1 cellular context compared by ENCODE assay signal in the genomic region with DNA sequence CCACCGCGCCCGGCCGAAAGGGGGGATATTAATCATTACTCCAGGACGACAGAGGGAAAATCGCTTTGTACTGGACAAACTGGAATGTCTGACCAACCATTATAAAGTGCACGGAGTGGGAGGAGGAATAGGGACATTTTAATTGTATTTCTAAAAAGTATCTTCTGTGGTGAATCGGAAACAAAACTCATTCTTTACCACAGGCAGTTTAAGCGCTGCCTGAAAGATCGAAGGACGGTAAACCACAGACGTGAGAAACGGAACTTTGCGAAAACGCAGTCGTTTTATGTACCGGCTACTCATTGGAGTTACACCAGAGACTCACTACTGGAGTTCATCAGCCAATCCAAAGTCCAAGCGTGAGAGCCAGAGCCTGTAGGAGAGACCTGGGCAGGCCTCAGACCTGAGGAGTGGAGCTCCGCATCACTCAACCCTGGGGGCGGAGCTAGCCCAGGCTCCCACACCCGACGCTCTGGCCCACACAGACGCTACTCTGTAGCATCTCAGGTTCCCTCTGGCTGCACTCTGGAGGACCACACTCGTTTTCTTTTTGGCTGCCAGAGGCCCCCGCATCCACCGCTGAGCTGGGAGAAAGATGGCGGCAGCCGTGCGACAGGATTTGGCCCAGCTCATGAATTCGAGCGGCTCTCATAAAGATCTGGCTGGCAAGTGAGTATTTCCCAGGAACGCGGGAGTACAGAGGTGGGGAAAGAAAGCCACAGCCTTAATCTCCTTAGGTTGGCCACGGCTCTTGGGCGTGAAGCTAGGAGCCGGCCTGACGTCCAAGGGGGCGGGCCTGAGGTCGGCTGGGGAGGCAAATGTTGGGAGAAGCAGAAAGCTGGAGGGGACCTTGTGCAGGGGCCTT.
TF ChIP-seq lines count a peak whose summit lies in the region.

COPS4 (plus strand) TSS at position 554 of the 865 bp plus-strand sequence; CDS start at position 596, 42 bp downstream.

TF ChIP-seq in HepG2, 621 proteins besides CTCF, POLR2A, EP300 and RAD21 (continues in another document):
- TF ChIP-seq ETV6 (CRISPR knock-in tag; conservative IDR thresholded peaks at IDR 0.05) = peak; percentile 85
- TF ChIP-seq DZIP1 (CRISPR knock-in tag; IDR thresholded peaks at IDR 0.05) = no peak
- TF ChIP-seq ZBTB37 (CRISPR knock-in tag; IDR thresholded peaks at IDR 0.05) = 0 out of 2 replicates have a peak, but pooled peaks have one; percentile 42
- peak; percentile 74 for TF ChIP-seq ELF3 (CRISPR knock-in tag; IDR thresholded peaks at IDR 0.05)
- TF ChIP-seq CEBPB (IDR thresholded peaks at IDR 0.05; ENCODE audit: borderline replicate concordance, low read depth, low read length) = no peak
- no peak; the same call in 1 of the 2 replicates for TF ChIP-seq ZNF644 (CRISPR knock-in tag; IDR thresholded peaks at IDR 0.05; ENCODE audit: low read depth)
- peak; percentile 91 for TF ChIP-seq ZNF777 (CRISPR knock-in tag; IDR thresholded peaks at IDR 0.05)
- no peak for TF ChIP-seq SSRP1 (CRISPR knock-in tag; IDR thresholded peaks at IDR 0.05)
- TF ChIP-seq ZNF652 (CRISPR knock-in tag; IDR thresholded peaks at IDR 0.05; ENCODE audit: borderline replicate concordance, low read depth) = peak; percentile 23; the same call in 1 of the 2 replicates
- TF ChIP-seq ATRX (CRISPR knock-in tag; IDR thresholded peaks at IDR 0.05; ENCODE audit: borderline replicate concordance) = no peak
- peak; percentile 61; the same call in 1 of the 2 replicates for TF ChIP-seq TFAP4 (IDR thresholded peaks at IDR 0.05; ENCODE audit: borderline replicate concordance, low read depth)
- TF ChIP-seq NR3C1 (CRISPR knock-in tag; IDR thresholded peaks at IDR 0.05) = no peak
- no peak for TF ChIP-seq GPBP1L1 (CRISPR knock-in tag; IDR thresholded peaks at IDR 0.05)
- peak; percentile 87 for TF ChIP-seq PAXIP1 (CRISPR knock-in tag; conservative IDR thresholded peaks at IDR 0.05)
- peak; percentile 49; the same call in 1 of the 2 replicates for TF ChIP-seq MXD1 (CRISPR knock-in tag; IDR thresholded peaks at IDR 0.05)
- TF ChIP-seq GATA4 (IDR thresholded peaks at IDR 0.05; ENCODE audit: borderline replicate concordance, low read depth) = no peak
- 0 out of 2 replicates have a peak, but pooled peaks have one; percentile 17 for TF ChIP-seq FOXK2 (IDR thresholded peaks at IDR 0.05)
- TF ChIP-seq SCMH1 (CRISPR knock-in tag; IDR thresholded peaks at IDR 0.05; ENCODE audit: borderline replicate concordance) = no peak
- TF ChIP-seq ZSCAN22 (CRISPR knock-in tag; IDR thresholded peaks at IDR 0.05) = no peak
- TF ChIP-seq BCL6 (CRISPR knock-in tag; IDR thresholded peaks at IDR 0.05) = 0 out of 2 replicates have a peak, but pooled peaks have one; percentile 26
- TF ChIP-seq KLF15 (CRISPR knock-in tag; IDR thresholded peaks at IDR 0.05; ENCODE audit: borderline replicate concordance) = peak; percentile 45; the same call in 1 of the 2 replicates
- TF ChIP-seq ZNF569 (CRISPR knock-in tag; IDR thresholded peaks at IDR 0.05; ENCODE audit: borderline replicate concordance) = no peak
- no peak for TF ChIP-seq ZC3H13 (CRISPR knock-in tag; IDR thresholded peaks at IDR 0.05)
- TF ChIP-seq NBN (conservative IDR thresholded peaks at IDR 0.05) = no peak
- no peak for TF ChIP-seq TAF15 (IDR thresholded peaks at IDR 0.05; ENCODE audit: low read depth, low read length, poor library complexity, severe bottlenecking)
- peak; percentile 39; the same call in 1 of the 2 replicates for TF ChIP-seq ZNF746 (CRISPR knock-in tag; IDR thresholded peaks at IDR 0.05)
- no peak for TF ChIP-seq ZFP36 (IDR thresholded peaks at IDR 0.05; ENCODE audit: borderline replicate concordance, low read depth, low read length, partially characterized antibody)
- TF ChIP-seq ZNF790 (CRISPR knock-in tag; IDR thresholded peaks at IDR 0.05; ENCODE audit: borderline replicate concordance) = no peak
- TF ChIP-seq, protein P1, sequence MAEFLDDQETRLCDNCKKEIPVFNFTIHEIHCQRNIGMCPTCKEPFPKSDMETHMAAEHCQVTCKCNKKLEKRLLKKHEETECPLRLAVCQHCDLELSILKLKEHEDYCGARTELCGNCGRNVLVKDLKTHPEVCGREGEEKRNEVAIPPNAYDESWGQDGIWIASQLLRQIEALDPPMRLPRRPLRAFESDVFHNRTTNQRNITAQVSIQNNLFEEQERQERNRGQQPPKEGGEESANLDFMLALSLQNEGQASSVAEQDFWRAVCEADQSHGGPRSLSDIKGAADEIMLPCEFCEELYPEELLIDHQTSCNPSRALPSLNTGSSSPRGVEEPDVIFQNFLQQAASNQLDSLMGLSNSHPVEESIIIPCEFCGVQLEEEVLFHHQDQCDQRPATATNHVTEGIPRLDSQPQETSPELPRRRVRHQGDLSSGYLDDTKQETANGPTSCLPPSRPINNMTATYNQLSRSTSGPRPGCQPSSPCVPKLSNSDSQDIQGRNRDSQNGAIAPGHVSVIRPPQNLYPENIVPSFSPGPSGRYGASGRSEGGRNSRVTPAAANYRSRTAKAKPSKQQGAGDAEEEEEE (CRISPR knock-in tag; IDR thresholded peaks at IDR 0.05; ENCODE audit: borderline replicate concordance) = no peak
- no peak; the same call in 1 of the 2 replicates for TF ChIP-seq ZSCAN31 (CRISPR knock-in tag; IDR thresholded peaks at IDR 0.05; ENCODE audit: low read depth)
- peak; percentile 38; the same call in 1 of the 2 replicates for TF ChIP-seq ZNF749 (CRISPR knock-in tag; IDR thresholded peaks at IDR 0.05; ENCODE audit: borderline replicate concordance)
- 0 out of 2 replicates have a peak, but pooled peaks have one; percentile 76 for TF ChIP-seq ZNF251 (CRISPR knock-in tag; IDR thresholded peaks at IDR 0.05)
- TF ChIP-seq HOXA5 (CRISPR knock-in tag; IDR thresholded peaks at IDR 0.05) = peak; percentile 45
- TF ChIP-seq ZNF672 (CRISPR knock-in tag; IDR thresholded peaks at IDR 0.05) = no peak
- TF ChIP-seq ZSCAN29 (CRISPR knock-in tag; conservative IDR thresholded peaks at IDR 0.05) = peak; percentile 88
- peak; percentile 87 for TF ChIP-seq GMEB1 (CRISPR knock-in tag; IDR thresholded peaks at IDR 0.05; ENCODE audit: borderline replicate concordance)
- TF ChIP-seq HMG20A (CRISPR knock-in tag; IDR thresholded peaks at IDR 0.05; ENCODE audit: borderline replicate concordance) = peak; percentile 15; the same call in 1 of the 2 replicates
- 0 out of 2 replicates have a peak, but pooled peaks have one; percentile 64 for TF ChIP-seq ZKSCAN1 (IDR thresholded peaks at IDR 0.05; ENCODE audit: low read length)
- peak; percentile 75; the same call in 1 of the 2 replicates for TF ChIP-seq ZNF274 (CRISPR knock-in tag; IDR thresholded peaks at IDR 0.05)
- TF ChIP-seq MAF1 (CRISPR knock-in tag; IDR thresholded peaks at IDR 0.05; ENCODE audit: borderline replicate concordance) = no peak
- no peak for TF ChIP-seq ZNF282 (IDR thresholded peaks at IDR 0.05; ENCODE audit: partially characterized antibody)
- TF ChIP-seq MTA3 (CRISPR knock-in tag; IDR thresholded peaks at IDR 0.05) = no peak
- TF ChIP-seq WIZ (CRISPR knock-in tag; IDR thresholded peaks at IDR 0.05) = 0 out of 2 replicates have a peak, but pooled peaks have one; percentile 15
- TF ChIP-seq SIN3A (IDR thresholded peaks at IDR 0.05; ENCODE audit: borderline replicate concordance, low read depth, low read length) = peak; percentile 78; the same call in 1 of the 2 replicates
- TF ChIP-seq STAG1 (CRISPR knock-in tag; IDR thresholded peaks at IDR 0.05) = no peak; the same call in 1 of the 2 replicates
- peak; percentile 85; the same call in 1 of the 2 replicates for TF ChIP-seq ZNF264 (CRISPR knock-in tag; IDR thresholded peaks at IDR 0.05)
- TF ChIP-seq HNRNPLL (IDR thresholded peaks at IDR 0.05; ENCODE audit: low read depth, low read length, poor library complexity, severe bottlenecking) = peak; percentile 64
- TF ChIP-seq HNF4G (IDR thresholded peaks at IDR 0.05; ENCODE audit: borderline replicate concordance, low read depth, low read length) = peak; percentile 93
- peak; percentile 85; the same call in 1 of the 2 replicates for TF ChIP-seq HNF4G (CRISPR knock-in tag; IDR thresholded peaks at IDR 0.05; ENCODE audit: borderline replicate concordance, low read depth)
- TF ChIP-seq ZNF431 (CRISPR knock-in tag; IDR thresholded peaks at IDR 0.05; ENCODE audit: borderline replicate concordance, low read depth) = peak; percentile 46; the same call in 1 of the 2 replicates
- no peak for TF ChIP-seq ADNP (CRISPR knock-in tag; IDR thresholded peaks at IDR 0.05)
- TF ChIP-seq TRIM24 (CRISPR knock-in tag; IDR thresholded peaks at IDR 0.05) = no peak
